Comparison of ENCODE assay signal across 19 cellular contexts in genomic region chr1:4698911-4699310, GRCh38. TPM values are rescaled to one million over a fixed set of nuclear protein-coding genes. Genes with fewer than 3 reads are reported as not detected.
"Had no signal": no experiment of that assay in that cellular context is flagged by ENCODE, and none has a peak within 500 bp of the region (broad histone marks: within the 10 kb centered on the region; RNA-seq: fewer than 3 reads in every experiment).

No MANE protein-coding gene starts in this region.

- H3K4me3 Mint-ChIP-seq: memory B cell; mesothelial cell of epicardium; natural killer cell; stimulated activated naive B cell treated with anti-CD40 and anti-IgM and Interleukin-4, amounts not matched to agents 10 μg/mL and 1 μg/mL and 100 μg/mL, for 72 hours; stimulated activated naive CD8-positive, alpha-beta T cell treated with anti-CD3 and anti-CD28 coated beads, Interleukin-15, amount 100 ng/mL, for 72 hours had no signal

- H3K36me3 Mint-ChIP-seq: memory B cell, mesothelial cell of epicardium, natural killer cell had no signal

- H3K27me3 ChIP-seq: gastrocnemius medialis, right atrium auricular region had no signal

- H3K9me3 Mint-ChIP-seq: memory B cell; mesothelial cell of epicardium; natural killer cell; stimulated activated naive CD8-positive, alpha-beta T cell treated with anti-CD3 and anti-CD28 coated beads, Interleukin-15, amount 100 ng/mL, for 72 hours had no signal

- H3K27ac Mint-ChIP-seq: memory B cell; mesothelial cell of epicardium; natural killer cell; stimulated activated naive B cell treated with anti-CD40 and anti-IgM and Interleukin-4, amounts not matched to agents 10 μg/mL and 1 μg/mL and 100 μg/mL, for 72 hours; stimulated activated naive CD8-positive, alpha-beta T cell treated with anti-CD3 and anti-CD28 coated beads, Interleukin-15, amount 100 ng/mL, for 72 hours had no signal

- H3K4me1 Mint-ChIP-seq: memory B cell; mesothelial cell of epicardium; natural killer cell; stimulated activated naive B cell treated with anti-CD40 and anti-IgM and Interleukin-4, amounts not matched to agents 10 μg/mL and 1 μg/mL and 100 μg/mL, for 72 hours; stimulated activated naive CD8-positive, alpha-beta T cell treated with anti-CD3 and anti-CD28 coated beads, Interleukin-15, amount 100 ng/mL, for 72 hours had no signal

- H3K27ac ChIP-seq: gastrocnemius medialis, heart right ventricle, lower lobe of right lung, right atrium auricular region, sigmoid colon, skin epidermis had no signal

- H3K36me3 ChIP-seq: gastrocnemius medialis, heart right ventricle, lower lobe of right lung, right atrium auricular region, sigmoid colon had no signal

- H3K4me3 ChIP-seq: gastrocnemius medialis, heart right ventricle, lower lobe of right lung, right atrium auricular region, sigmoid colon, skin epidermis had no signal

- DNase-seq: cortex of kidney; effector memory CD4-positive, alpha-beta T cell; gastrocnemius medialis; heart right ventricle; kidney glomerular epithelial cell; lower lobe of right lung; natural killer cell; sigmoid colon; stimulated activated CD4-positive, alpha-beta T cell treated with anti-CD3 and anti-CD28 coated beads, Interleukin-2, amount 100 ng/mL, for 24 hours; stimulated activated CD4-positive, alpha-beta T cell treated with anti-CD3 and anti-CD28 coated beads, Interleukin-4, amount 100 ng/mL, for 4 hours; stimulated activated naive B cell treated with anti-CD40 and anti-IgM and Interleukin-4, amounts not matched to agents 10 μg/mL and 1 μg/mL and 100 μg/mL, for 72 hours; stimulated activated naive CD8-positive, alpha-beta T cell treated with anti-CD3 and anti-CD28 coated beads, Interleukin-15, amount 100 ng/mL, for 72 hours; trophoblast cell had no signal

RNA-seq across cellular contexts. Expression of gene AJAP1, which starts 44.5 kb away (rescaled TPM):
- total RNA-seq: fibroblast of lung, myocyte, natural killer cell had no signal
